ENCODE assay signal across 8 cellular contexts in the genomic region with DNA sequence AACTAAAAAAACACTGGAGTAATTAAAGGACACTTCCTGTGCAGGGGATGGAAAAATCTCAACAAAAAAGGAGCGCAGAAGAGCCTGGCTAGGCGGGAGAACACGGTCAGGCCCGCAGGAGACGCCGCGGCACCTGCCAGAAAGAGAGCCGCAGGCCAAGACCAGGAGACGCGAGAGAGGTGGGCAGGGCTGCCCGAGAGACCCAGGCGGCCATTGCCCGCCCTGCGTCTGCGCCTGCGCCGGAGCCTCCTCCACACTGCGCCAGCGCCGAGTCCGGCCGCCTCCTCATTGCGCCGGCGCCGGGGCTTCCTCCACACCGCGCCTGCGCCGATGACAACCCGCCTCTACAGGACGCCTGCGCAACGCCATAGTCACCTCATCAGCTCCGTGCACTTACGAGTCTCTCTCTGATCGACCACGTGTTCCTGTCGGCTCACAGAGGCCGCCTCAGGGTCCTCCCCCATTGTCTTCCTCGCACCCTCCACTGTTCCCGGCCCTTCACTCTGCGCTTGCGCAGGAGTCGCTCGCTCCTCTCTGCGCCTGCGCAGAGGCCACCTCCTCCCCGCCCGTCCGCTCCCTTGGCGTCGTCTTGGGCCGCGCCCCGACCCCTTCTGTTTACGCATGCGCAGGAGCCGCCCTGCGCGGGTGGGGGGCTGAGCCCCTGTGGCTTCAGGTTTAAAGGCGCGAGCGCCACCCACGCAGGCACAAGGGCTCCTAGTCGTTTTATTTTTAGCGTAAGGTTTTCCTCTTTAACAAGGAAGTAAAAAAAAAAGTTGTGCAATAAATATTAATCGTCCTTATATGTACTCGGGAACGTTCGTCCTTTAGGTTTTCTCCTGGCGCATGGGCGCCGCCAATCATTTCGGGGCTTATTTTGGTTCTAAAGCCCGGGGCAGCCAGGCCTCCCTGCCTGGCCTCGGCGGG. TPM values are rescaled to one million over a fixed set of nuclear protein-coding genes. Genes with fewer than 3 reads are reported as not detected.
DNase-seq lines count a peak whose midpoint lies in the region; ATAC-seq and TF ChIP-seq lines count a peak whose summit lies in the region.

No MANE protein-coding gene starts in this region.

- H3K36me3 ChIP-seq in spleen: peaks cover 0 to 11% (median 0%) of the 10 kb centered on the region in 6 donors

- no peaks in the 10 kb centered on the region for H3K27me3 ChIP-seq in spleen (replicated peaks in 1 of 7)

- 1% methylated on average over 69 to 78 of the region's 78 CpGs for WGBS in spleen, 5 donors

- peaks cover 6 to 36% (median 18%) of the 10 kb centered on the region in 6 donors for H3K4me1 ChIP-seq in spleen

- H3K9me3 ChIP-seq in spleen: no peaks in the 10 kb centered on the region

- TF ChIP-seq POLR2A in GM18951 (IDR thresholded peaks at IDR 0.05; ENCODE audit: extremely low read depth, insufficient read depth, insufficient read length) (peak; percentile 90), spleen (IDR thresholded peaks at IDR 0.05) (peak; percentile 46 to 93 (median 73))

- in situ Hi-C loops in GM18951 (cut with MboI; ENCODE audit: low sequenced_read_pairs, unreplicated experiment): no loop called here

- DNase-seq in AG08396 (ENCODE audit: low spot score): peak; percentile 100
- peak; percentile 95 for DNase-seq in NCI-H2227 treated with DMSO at 0.1 percent for 48 hours (lab: John Stamatoyannopoulos, UW)
- DNase-seq in activated CD4-positive, CD25-positive, alpha-beta regulatory T cell (lab: John Stamatoyannopoulos, UW): peak; percentile 98 to 100 (median 100)
- DNase-seq in central memory CD4-positive, alpha-beta T cell: peak; percentile 99
- peak; percentile 99 for DNase-seq in inferior parietal cortex (ENCODE audit: extremely low spot score)
- DNase-seq in spleen: peak; percentile 99

- H3K4me3 ChIP-seq in spleen: peak overlapping the region; percentile 20 to 77 (median 48)

- ATAC-seq in HG03175 (IDR thresholded peaks at IDR 0.05; ENCODE audit: unreplicated experiment): peak; percentile 93

- H3K27ac ChIP-seq in spleen: peak overlapping the region; percentile 94 to 98 (median 97)

- intact Hi-C loops in spleen (cut with DNase I; ENCODE audit: low total_unique reads): no loop called here

- peak in 3 of 11 experiments; percentile 30 to 43 (median 36) for TF ChIP-seq CTCF in spleen (IDR thresholded peaks at IDR 0.05 in 8 of 11, conservative IDR thresholded peaks at IDR 0.05 in 3 of 11)

RNA-seq across cellular contexts. Expression of a gene that starts 43.2 kb away (rescaled TPM):
- 10 to 100 TPM in 5 of 7 donors, 1 to 10 TPM in 2; 8.8 to 27.3 (median 14.9) TPM for total RNA-seq in spleen
- 10 to 100 TPM in 2 of 3 donors, 1 to 10 TPM in 1; 6.9 to 15.8 (median 10.5) TPM for polyA plus RNA-seq in spleen

Comparison
In these comparisons a context has a peak if more than half of its experiments do, and no peak if none do; other contexts are left out.
1. Peak in every context shown above with its lines: DNase-seq, ATAC-seq, H3K4me3 ChIP-seq and H3K27ac ChIP-seq.